In the genomic region with DNA sequence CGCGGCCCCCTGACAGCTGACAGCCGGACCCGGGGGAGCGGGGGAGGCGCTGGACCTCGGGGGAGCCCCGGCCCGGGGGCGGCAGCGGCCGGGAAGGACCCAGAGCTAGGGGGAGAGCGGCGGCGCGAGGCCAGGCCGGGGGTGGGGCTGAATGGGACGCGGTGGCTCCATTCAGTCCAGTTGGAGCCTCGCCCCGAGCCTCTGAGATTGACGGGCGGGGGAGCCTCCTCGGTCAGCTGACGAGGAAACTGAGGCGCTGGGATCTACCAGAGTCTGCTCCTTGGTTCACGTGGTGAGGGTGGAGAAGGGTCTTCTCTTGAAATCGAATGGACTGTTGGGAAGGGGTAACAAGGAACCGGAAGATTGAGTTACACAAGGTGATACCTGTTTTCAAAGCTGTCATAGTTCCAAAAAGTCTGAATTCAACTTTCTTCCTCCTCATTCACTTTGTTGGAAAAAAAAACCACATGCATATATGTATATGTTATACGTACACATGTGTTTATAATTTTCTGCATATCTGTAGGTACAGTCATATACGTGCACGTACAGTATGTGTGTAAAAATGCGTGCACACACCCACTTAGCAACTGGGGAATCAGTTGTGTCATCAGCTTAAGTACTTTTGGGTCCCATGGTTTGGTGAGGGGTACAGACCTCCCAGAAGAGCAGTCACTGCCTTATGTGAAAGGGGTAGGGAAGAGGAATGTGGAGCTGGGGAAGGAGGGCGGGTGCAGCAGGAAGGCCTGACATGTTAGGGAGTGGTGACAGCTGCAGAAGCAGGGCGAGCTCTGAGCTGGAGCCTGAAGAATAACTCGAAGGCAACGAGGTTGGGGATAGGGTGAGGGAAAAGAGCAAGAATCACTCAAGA, we compare ENCODE assay signal across 6 cellular contexts. TPM values are rescaled to one million over a fixed set of nuclear protein-coding genes. Genes with fewer than 3 reads are reported as not detected.
DNase-seq lines count a peak whose midpoint lies in the region; ATAC-seq and TF ChIP-seq lines count a peak whose summit lies in the region.

No MANE protein-coding gene starts in this region.

- H3K27me3 ChIP-seq in ascending aorta (no peaks in the 10 kb centered on the region), muscle layer of colon (ENCODE audit: control insufficient read depth in 1 of 2, insufficient read depth in 2 of 2, low read length in 2 of 2) (no peaks in the 10 kb centered on the region)

- peaks cover 10% of the 10 kb centered on the region; the same call in 1 of the 2 replicates for H3K36me3 Mint-ChIP-seq in HFFc6 (ENCODE audit: low read depth)

- TF ChIP-seq CTCF in HFFc6 (IDR thresholded peaks at IDR 0.05), result no peak; the same call in 1 of the 2 replicates
- peak in 1 of 3 experiments; percentile 1 for TF ChIP-seq CTCF in ascending aorta (IDR thresholded peaks at IDR 0.05)

- DNase-seq in HFFc6 (no peak), ascending aorta (ENCODE audit: low spot score in 2 of 2) (no peak), GM19238 (ENCODE audit: insufficient read length, low spot score) (no peak), NCI-H1105 treated with DMSO at 0.1 percent for 48 hours (lab: John Stamatoyannopoulos, UW) (no peak)

- peak overlapping the region; percentile 92 for H3K27ac Mint-ChIP-seq in HFFc6

- H3K9ac ChIP-seq in muscle layer of colon (ENCODE audit: low read length), result peak overlapping the region; percentile 32

- peaks cover 55% of the 10 kb centered on the region for H3K4me1 Mint-ChIP-seq in HFFc6 (ENCODE audit: low read depth)

- H3K36me3 ChIP-seq in ascending aorta, result peaks cover 3 to 11% of the 10 kb centered on the region in 2 donors
- H3K36me3 ChIP-seq in muscle layer of colon (ENCODE audit: insufficient read depth, low read length), result peaks cover 13% of the 10 kb centered on the region

- H3K27ac ChIP-seq in ascending aorta, result peak overlapping the region; percentile 62 to 87
- H3K27ac ChIP-seq in muscle layer of colon (ENCODE audit: low read depth, low read length), result peak overlapping the region; percentile 84

- H3K9me3 Mint-ChIP-seq in HFFc6, result no peaks in the 10 kb centered on the region

- H3K4me3 ChIP-seq in ascending aorta (peak overlapping the region; percentile 70 to 95), muscle layer of colon (ENCODE audit: low read depth in 1 of 2, low read length in 2 of 2) (peak overlapping the region; percentile 94 to 96)

- intact Hi-C loops in ascending aorta (cut with DNase I), result loop anchor here (1.0 to 5.0 kb wide), 6 partner anchors 49 to 486 kb away; a partner anchor contains a TSS

- no peaks in the 10 kb centered on the region for H3K9me3 ChIP-seq in ascending aorta
- H3K9me3 ChIP-seq in muscle layer of colon (ENCODE audit: low read length), result no peaks in the 10 kb centered on the region

- H3K27me3 Mint-ChIP-seq in HFFc6 (ENCODE audit: insufficient read depth), result peaks cover 2% of the 10 kb centered on the region

- H3K4me3 Mint-ChIP-seq in HFFc6, result peak overlapping the region; percentile 95

- ATAC-seq in HG02610 (IDR thresholded peaks at IDR 0.05; ENCODE audit: unreplicated experiment), result no peak

- H3K4me1 ChIP-seq in ascending aorta (peaks cover 0 to 15% of the 10 kb centered on the region in 2 donors), muscle layer of colon (ENCODE audit: insufficient read depth, low read length) (peaks cover 25% of the 10 kb centered on the region)

RNA-seq across cellular contexts. Expression of a gene that starts 0.6 kb away (rescaled TPM):
- total RNA-seq in HFFc6 (2021; fragmentation: NEBNext Ultra II Directional; extraction: Animal tissue kit (Norgen Biotek cat#: 25700)), result 100 to 1,000 TPM in 3 of 6 experiments, 10 to 100 TPM in 3; 90.6 to 117 (median 103) TPM
- 4.2 TPM for total RNA-seq in ascending aorta

RNA-seq across cellular contexts. Expression of a gene that starts 1.6 kb away (rescaled TPM):
- 1 to 10 TPM; 3.3 to 7.1 (median 6.0) TPM for total RNA-seq in HFFc6 (2021; fragmentation: NEBNext Ultra II Directional; extraction: Animal tissue kit (Norgen Biotek cat#: 25700))
- total RNA-seq in ascending aorta, result not detected

RNA-seq across cellular contexts. Expression of a gene that starts 37.6 kb away (rescaled TPM):
- total RNA-seq in HFFc6 (2021; fragmentation: NEBNext Ultra II Directional; extraction: Animal tissue kit (Norgen Biotek cat#: 25700)), result 1 to 10 TPM in 4 of 6 experiments, under 1 TPM in 2; 0.80 to 1.4 (median 1.2) TPM
- 0.43 TPM for total RNA-seq in ascending aorta

RNA-seq across cellular contexts. Expression of a gene that starts 48.8 kb away (rescaled TPM):
- total RNA-seq in HFFc6 (2021; fragmentation: NEBNext Ultra II Directional; extraction: Animal tissue kit (Norgen Biotek cat#: 25700)), result 10 to 100 TPM; 17.2 to 20.6 (median 17.9) TPM
- 50.2 TPM for total RNA-seq in ascending aorta

Comparison
In these comparisons a context has a peak if more than half of its experiments do, and no peak if none do; other contexts are left out.
1. RNA of a gene that starts 0.6 kb away (total RNA-seq): 90.6 to 117 TPM in HFFc6; 4.2 TPM in ascending aorta (single experiment); every median in the first group is over 10 times any median in the second.